Comparison of ENCODE assay signal across 13 cellular contexts in the genomic region with DNA sequence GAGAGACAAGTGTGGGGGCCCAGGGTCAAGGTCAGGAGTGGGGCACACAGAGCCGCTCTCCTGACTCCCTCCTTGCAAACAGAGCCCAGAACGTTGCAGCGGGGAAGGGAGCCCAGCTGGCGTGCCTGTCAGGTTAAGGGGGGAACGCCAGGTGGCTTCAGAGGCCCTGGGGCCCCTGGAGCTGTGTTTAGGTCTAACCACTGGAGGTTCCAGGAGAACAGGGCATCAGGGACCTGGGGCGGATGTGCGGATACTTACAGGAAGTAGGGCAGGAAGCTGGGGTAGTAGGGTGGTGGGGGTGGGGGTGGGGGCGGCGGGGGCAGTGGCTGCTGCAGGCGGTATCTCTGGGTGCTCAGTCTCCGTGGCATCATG.
DNase-seq lines count a peak whose midpoint lies in the region; ATAC-seq and FAIRE-seq lines count a peak whose summit lies in the region.
"Had no signal": no experiment of that assay in that cellular context is flagged by ENCODE, and none has a peak within 500 bp of the region (broad histone marks: within the 10 kb centered on the region; RNA-seq: fewer than 3 reads in every experiment).

No MANE protein-coding gene starts in this region.

- H3K4me1 Mint-ChIP-seq in T-helper 2 cell treated with Interferon-gamma antibody and Interleukin-4, amounts not matched to agents 5 μg/mL and 100 μg/mL, for 36 hours (ENCODE audit: low read depth): peaks cover 27% of the 10 kb centered on the region
- H3K4me1 Mint-ChIP-seq in stimulated activated naive CD8-positive, alpha-beta T cell treated with anti-CD3 and anti-CD28 coated beads, Interleukin-15, Interleukin-2, amounts not matched to agents 100 ng/mL and 50 ng/mL, for 24 hours (ENCODE audit: low read depth): peaks cover 45% of the 10 kb centered on the region

- peak; percentile 44 for DNase-seq in activated naive CD4-positive, alpha-beta T cell treated with Interleukin-2 at 50 U/mL for 16 hours
- DNase-seq in activated naive CD4-positive, alpha-beta T cell treated with anti-CD3 and anti-CD28 coated beads, Interleukin-2, amount 50 U/mL, for 16 hours: no peak
- no peak for DNase-seq in T-helper 2 cell treated with Interferon-gamma antibody and Interleukin-4, amounts not matched to agents 5 μg/mL and 100 μg/mL, for 36 hours (ENCODE audit: low spot score)
- peak; percentile 78 for DNase-seq in central memory CD4-positive, alpha-beta T cell
- no peak for DNase-seq in HTR-8/SVneo (ENCODE audit: insufficient read length, low spot score)
- DNase-seq: hippocampal formation, mesenchymal stem cell, retina had no signal

- H3K4me3 Mint-ChIP-seq in T-helper 2 cell treated with Interferon-gamma antibody and Interleukin-4, amounts not matched to agents 5 μg/mL and 100 μg/mL, for 36 hours: peak overlapping the region; percentile 83
- peak overlapping the region; percentile 41 for H3K4me3 Mint-ChIP-seq in stimulated activated naive CD8-positive, alpha-beta T cell treated with anti-CD3 and anti-CD28 coated beads, Interleukin-15, Interleukin-2, amounts not matched to agents 100 ng/mL and 50 ng/mL, for 24 hours

- ATAC-seq in GM21515 (IDR thresholded peaks at IDR 0.05; ENCODE audit: unreplicated experiment) (no peak), GM21723 (IDR thresholded peaks at IDR 0.05; ENCODE audit: unreplicated experiment) (no peak)

- H3K27me3 Mint-ChIP-seq in T-helper 2 cell treated with Interferon-gamma antibody and Interleukin-4, amounts not matched to agents 5 μg/mL and 100 μg/mL, for 36 hours (ENCODE audit: low read depth): no peaks in the 10 kb centered on the region
- no peaks in the 10 kb centered on the region for H3K27me3 Mint-ChIP-seq in stimulated activated naive CD8-positive, alpha-beta T cell treated with anti-CD3 and anti-CD28 coated beads, Interleukin-15, Interleukin-2, amounts not matched to agents 100 ng/mL and 50 ng/mL, for 24 hours

- H3K9me3 Mint-ChIP-seq in T-helper 2 cell treated with Interferon-gamma antibody and Interleukin-4, amounts not matched to agents 5 μg/mL and 100 μg/mL, for 36 hours: no peaks in the 10 kb centered on the region
- H3K9me3 Mint-ChIP-seq in stimulated activated naive CD8-positive, alpha-beta T cell treated with anti-CD3 and anti-CD28 coated beads, Interleukin-15, Interleukin-2, amounts not matched to agents 100 ng/mL and 50 ng/mL, for 24 hours: no peaks in the 10 kb centered on the region

- peaks cover 51% of the 10 kb centered on the region for H3K36me3 Mint-ChIP-seq in T-helper 2 cell treated with Interferon-gamma antibody and Interleukin-4, amounts not matched to agents 5 μg/mL and 100 μg/mL, for 36 hours (ENCODE audit: low read depth)
- peaks cover 12% of the 10 kb centered on the region for H3K36me3 Mint-ChIP-seq in stimulated activated naive CD8-positive, alpha-beta T cell treated with anti-CD3 and anti-CD28 coated beads, Interleukin-15, Interleukin-2, amounts not matched to agents 100 ng/mL and 50 ng/mL, for 24 hours (ENCODE audit: low read depth)

- peak overlapping the region; percentile 82 for H3K27ac Mint-ChIP-seq in T-helper 2 cell treated with Interferon-gamma antibody and Interleukin-4, amounts not matched to agents 5 μg/mL and 100 μg/mL, for 36 hours
- peak overlapping the region; percentile 75 for H3K27ac Mint-ChIP-seq in stimulated activated naive CD8-positive, alpha-beta T cell treated with anti-CD3 and anti-CD28 coated beads, Interleukin-15, Interleukin-2, amounts not matched to agents 100 ng/mL and 50 ng/mL, for 24 hours

- FAIRE-seq in HTR-8/SVneo (lab: Jason Lieb, UNC): no peak
- FAIRE-seq: endometrium, G401.6 had no signal

Comparison
In these comparisons a context has a peak if more than half of its experiments do, and no peak if none do; other contexts are left out.
1. DNase-seq: peak in activated naive CD4-positive, alpha-beta T cell treated with Interleukin-2 at 50 U/mL for 16 hours (single experiment) and central memory CD4-positive, alpha-beta T cell (single experiment); none in activated naive CD4-positive, alpha-beta T cell treated with anti-CD3 and anti-CD28 coated beads, Interleukin-2, amount 50 U/mL, for 16 hours (single experiment), T-helper 2 cell treated with Interferon-gamma antibody and Interleukin-4, amounts not matched to agents 5 μg/mL and 100 μg/mL, for 36 hours (single experiment) and HTR-8/SVneo (single experiment).